In genomic region chr15:72155635-72156616, GRCh38 we compare ENCODE assay signal across 8 cellular contexts. TPM values are rescaled to one million over a fixed set of nuclear protein-coding genes. Genes with fewer than 3 reads are reported as not detected.
A peak's percentile ranks its signal among the peaks of the same experiment; 100 is the strongest.
DNase-seq lines count a peak whose midpoint lies in the region; ATAC-seq and TF ChIP-seq lines count a peak whose summit lies in the region.

No MANE protein-coding gene starts in this region.

- H3K27me3 ChIP-seq in psoas muscle (ENCODE audit: insufficient read depth in 3 of 3, low read length in 2 of 3), result no peaks in the 10 kb centered on the region
- no peaks in the 10 kb centered on the region for H3K27me3 ChIP-seq in upper lobe of right lung

- H3K4me1 ChIP-seq in psoas muscle, result peaks cover 6% of the 10 kb centered on the region
- H3K4me1 ChIP-seq in upper lobe of right lung, result peaks cover 23% of the 10 kb centered on the region

- DNase-seq in COLO829 (ENCODE audit: low spot score), result peak; percentile 60
- DNase-seq in GOT3 (lab: John Stamatoyannopoulos, UW), result peak; percentile 38
- peak; percentile 75 for DNase-seq in NCI-H128 (lab: John Stamatoyannopoulos, UW; ENCODE audit: unreplicated experiment)
- peak; percentile 40 to 77 (median 65) for DNase-seq in T-helper 1 cell
- DNase-seq in amygdala (lab: John Stamatoyannopoulos, UW), result peak; percentile 23 to 90 (median 70)
- peak; percentile 87 for DNase-seq in left ventricle myocardium superior
- peak; percentile 84 to 90 for DNase-seq in psoas muscle
- peak; percentile 90 for DNase-seq in upper lobe of right lung

- peak overlapping the region; percentile 68 for H3K4me3 ChIP-seq in psoas muscle
- H3K4me3 ChIP-seq in upper lobe of right lung, result peak overlapping the region; percentile 63

- intact Hi-C loops in left ventricle myocardium superior (cut with micrococcal nuclease) (no loop called here), psoas muscle (cut with DNase I) (loop anchor here (5.0 to 10.0 kb wide), 4 partner anchors 111 to 411 kb away; no protein-coding TSS in a partner anchor), upper lobe of right lung (cut with DNase I) (loop anchor here (10.0 kb wide), 1 partner anchor 411 kb away; no protein-coding TSS in a partner anchor)

- TF ChIP-seq CTCF in psoas muscle (IDR thresholded peaks at IDR 0.05) (peak; percentile 83), upper lobe of right lung (IDR thresholded peaks at IDR 0.05) (peak; percentile 90)

- H3K36me3 ChIP-seq in psoas muscle (ENCODE audit: insufficient read depth in 1 of 2, low read depth in 1 of 2), result no peaks in the 10 kb centered on the region
- no peaks in the 10 kb centered on the region for H3K36me3 ChIP-seq in upper lobe of right lung

- ATAC-seq in left ventricle myocardium superior (peak; percentile 94), psoas muscle (peak; percentile 89 to 97 (median 92)), upper lobe of right lung (peak; percentile 85)

- WGBS in psoas muscle, 3 donors, result 2 to 3% (median 2%) methylated on average over 19 of the region's 19 CpGs

- H3K27ac ChIP-seq in psoas muscle (no peak overlapping the region), upper lobe of right lung (peak overlapping the region; percentile 80)

- no peaks in the 10 kb centered on the region for H3K9me3 ChIP-seq in psoas muscle
- no peaks in the 10 kb centered on the region for H3K9me3 ChIP-seq in upper lobe of right lung

RNA-seq across cellular contexts. Expression of gene SENP8, which starts 37.7 kb away (rescaled TPM):
- total RNA-seq in left ventricle myocardium superior (6.3 TPM), psoas muscle (1 to 10 TPM; 3.1 to 5.0 (median 4.3) TPM), upper lobe of right lung (3.3 TPM)
- polyA plus RNA-seq in psoas muscle, result 1 to 10 TPM; 1.5 to 3.3 (median 2.3) TPM

RNA-seq across cellular contexts. Expression of gene MYO9A, which starts 38.0 kb away (rescaled TPM):
- total RNA-seq in left ventricle myocardium superior, result 29.7 TPM
- total RNA-seq in psoas muscle, result 10 to 100 TPM; 23.0 to 28.4 (median 25.9) TPM
- polyA plus RNA-seq in psoas muscle, result 1 to 10 TPM; 3.4 to 8.3 (median 3.6) TPM
- total RNA-seq in upper lobe of right lung, result 82.5 TPM

RNA-seq across cellular contexts. Expression of gene GRAMD2A, which starts 41.7 kb away (rescaled TPM):
- total RNA-seq in left ventricle myocardium superior (not detected), psoas muscle (not detected), upper lobe of right lung (27.4 TPM)
- polyA plus RNA-seq in psoas muscle, result under 1 TPM in 1 of 3 donors, not detected in 2; 0.01 TPM

Comparison
In these comparisons a context has a peak if more than half of its experiments do, and no peak if none do; other contexts are left out.
1. DNase-seq: peak in every context shown above with its lines; median percentile 90 in upper lobe of right lung; 87 in left ventricle myocardium superior; 87 in psoas muscle; 75 in NCI-H128; 70 in amygdala; 65 in T-helper 1 cell; 60 in COLO829; 38 in GOT3.
2. RNA of gene GRAMD2A, which starts 41.7 kb away (total RNA-seq): 27.4 TPM in upper lobe of right lung (single experiment); not detected in psoas muscle and not detected in left ventricle myocardium superior (single experiment); every median in the first group is over 10 times any median in the second.
3. Peak in every context shown above with its lines, with median percentiles within 50 percentile points of each other: ATAC-seq.